Comparison of ENCODE assay signal across 7 cellular contexts in the genomic region with DNA sequence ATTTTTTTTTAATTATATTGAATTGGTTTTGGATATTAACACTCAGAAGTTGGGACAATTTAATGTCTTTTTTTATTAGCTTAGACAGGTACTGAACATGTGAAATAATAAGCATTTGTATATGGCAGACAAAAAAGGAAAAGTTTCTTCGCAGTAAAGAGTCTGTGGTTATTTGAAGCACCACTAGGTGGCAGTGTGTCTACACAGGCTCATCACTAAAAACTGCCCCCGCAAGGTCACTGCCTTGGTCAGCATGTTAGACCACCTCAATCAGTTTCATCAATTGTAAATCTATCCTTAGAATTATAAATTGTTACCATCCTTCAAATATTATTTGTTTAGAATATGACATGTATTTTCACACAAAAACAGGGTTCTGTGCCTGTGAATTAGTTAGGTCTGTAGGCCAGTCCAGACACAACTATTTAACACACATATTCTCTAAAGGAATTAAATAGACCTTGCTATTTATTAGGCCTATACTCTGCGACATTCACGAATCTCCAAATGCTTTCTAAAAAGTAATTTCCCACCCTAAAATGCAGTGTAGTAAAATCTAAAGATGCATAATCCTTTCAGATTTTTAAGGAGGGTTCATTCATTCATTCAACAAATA. TPM values are rescaled to one million over a fixed set of nuclear protein-coding genes. Genes with fewer than 3 reads are reported as not detected.
DNase-seq lines count a peak whose midpoint lies in the region; ATAC-seq and TF ChIP-seq lines count a peak whose summit lies in the region.

No MANE protein-coding gene starts in this region.

- H3F3A ChIP-seq in DOHH2 (ENCODE audit: control insufficient read depth, insufficient read depth) = no peaks in the 10 kb centered on the region

- ATAC-seq in GM19023 (IDR thresholded peaks at IDR 0.05; ENCODE audit: unreplicated experiment) (peak; percentile 54), HG03342 (IDR thresholded peaks at IDR 0.05; ENCODE audit: unreplicated experiment) (peak; percentile 93), upper lobe of right lung (peak; percentile 69)

- H3K27me3 ChIP-seq in DOHH2 (ENCODE audit: control insufficient read depth, low read length) (no peaks in the 10 kb centered on the region), iPS DF 6.9 (ENCODE audit: control insufficient read depth, insufficient read depth, low read length) (no peaks in the 10 kb centered on the region), upper lobe of right lung (no peaks in the 10 kb centered on the region)

- H3K36me3 ChIP-seq in DOHH2 (ENCODE audit: control insufficient read depth, low read length) = no peaks in the 10 kb centered on the region
- H3K36me3 ChIP-seq in iPS DF 6.9 (ENCODE audit: control insufficient read depth, insufficient read depth, low read length) = no peaks in the 10 kb centered on the region
- H3K36me3 ChIP-seq in upper lobe of right lung = no peaks in the 10 kb centered on the region

- H3K79me2 ChIP-seq in DOHH2 (ENCODE audit: control insufficient read depth, low read length) = no peaks in the 10 kb centered on the region

- intact Hi-C loops in upper lobe of right lung (cut with DNase I) = no loop called here

- H3K4me1 ChIP-seq in DOHH2 (ENCODE audit: control insufficient read depth, low read length) = no peaks in the 10 kb centered on the region
- no peaks in the 10 kb centered on the region for H3K4me1 ChIP-seq in iPS DF 6.9 (ENCODE audit: control insufficient read depth, insufficient read depth, low read length)
- H3K4me1 ChIP-seq in upper lobe of right lung = no peaks in the 10 kb centered on the region

- TF ChIP-seq CTCF in DOHH2 (IDR thresholded peaks at IDR 0.05; ENCODE audit: low read depth, low read length, poor library complexity, severe bottlenecking) = peak; percentile 72
- peak; percentile 81 for TF ChIP-seq CTCF in upper lobe of right lung (IDR thresholded peaks at IDR 0.05)

- no peak overlapping the region for H3K4me2 ChIP-seq in DOHH2 (ENCODE audit: low read length)

- DNase-seq in SW480 (ENCODE audit: low spot score) = peak; percentile 33
- peak; percentile 39 for DNase-seq in iPS DF 6.9 (ENCODE audit: low read depth, low spot score)
- DNase-seq in upper lobe of right lung = no peak
- DNase-seq in NCI-H187 (lab: John Stamatoyannopoulos, UW) = no peak

- no peaks in the 10 kb centered on the region; the same call in 1 of the 2 replicates for H3K9me2 ChIP-seq in DOHH2 (replicated peaks; ENCODE audit: control insufficient read depth, low read length)

- H3K27ac ChIP-seq in DOHH2 (ENCODE audit: low read depth, low read length) = no peak overlapping the region
- H3K27ac ChIP-seq in iPS DF 6.9 (ENCODE audit: low read length) = no peak overlapping the region
- H3K27ac ChIP-seq in upper lobe of right lung = no peak overlapping the region

- H3K9me3 ChIP-seq in DOHH2 (ENCODE audit: control insufficient read depth, insufficient read depth, low read length) = no peaks in the 10 kb centered on the region
- H3K9me3 ChIP-seq in iPS DF 6.9 (ENCODE audit: control insufficient read depth, insufficient read depth, low read length) = no peaks in the 10 kb centered on the region
- no peaks in the 10 kb centered on the region for H3K9me3 ChIP-seq in upper lobe of right lung

- WGBS in iPS DF 6.9 (ENCODE audit: insufficient coverage, insufficient read length) = no CpG with 5 or more reads among the region's 4 CpGs

- H4K20me1 ChIP-seq in DOHH2 (ENCODE audit: control insufficient read depth, insufficient read depth, low read depth, low read length) = no peaks in the 10 kb centered on the region

- H3K4me3 ChIP-seq in DOHH2 (ENCODE audit: low read length) (no peak overlapping the region), iPS DF 6.9 (ENCODE audit: low read length) (no peak overlapping the region), upper lobe of right lung (no peak overlapping the region)

RNA-seq across cellular contexts. Expression of gene PNLIPRP3, which starts 17.0 kb away (rescaled TPM):
- total RNA-seq in upper lobe of right lung = 0.20 TPM

Comparison
In these comparisons a context has a peak if more than half of its experiments do, and no peak if none do; other contexts are left out.
1. DNase-seq: peak in SW480 (single experiment) and iPS DF 6.9 (single experiment); none in upper lobe of right lung (single experiment) and NCI-H187 (0 of 2).
2. Peak in every context shown above with its lines, with median percentiles within 50 percentile points of each other: ATAC-seq.